Comparison of ENCODE assay signal across 9 cellular contexts in genomic region chr1:4172659-4173599, GRCh38.
A peak's percentile ranks its signal among the peaks of the same experiment; 100 is the strongest.
DNase-seq lines count a peak whose midpoint lies in the region; ATAC-seq lines count a peak whose summit lies in the region.
"Had no signal": no experiment of that assay in that cellular context is flagged by ENCODE, and none has a peak within 500 bp of the region (broad histone marks: within the 10 kb centered on the region; RNA-seq: fewer than 3 reads in every experiment).

No MANE protein-coding gene starts in this region.

- no peaks in the 10 kb centered on the region for H3K4me1 Mint-ChIP-seq in T-helper 2 cell treated with Interferon-gamma antibody and Interleukin-4, amounts not matched to agents 5 μg/mL and 100 μg/mL, for 36 hours (ENCODE audit: low read depth)

- H3K9me3 Mint-ChIP-seq in T-helper 2 cell treated with Interferon-gamma antibody and Interleukin-4, amounts not matched to agents 5 μg/mL and 100 μg/mL, for 36 hours = no peaks in the 10 kb centered on the region

- intact Hi-C loops in head of caudate nucleus (cut with DNase I) = no loop called here

- peaks cover 2% of the 10 kb centered on the region for H3K27me3 Mint-ChIP-seq in T-helper 2 cell treated with Interferon-gamma antibody and Interleukin-4, amounts not matched to agents 5 μg/mL and 100 μg/mL, for 36 hours (ENCODE audit: low read depth)

- H3K36me3 Mint-ChIP-seq in T-helper 2 cell treated with Interferon-gamma antibody and Interleukin-4, amounts not matched to agents 5 μg/mL and 100 μg/mL, for 36 hours (ENCODE audit: low read depth) = no peaks in the 10 kb centered on the region
- H3K36me3 Mint-ChIP-seq: naive thymus-derived CD4-positive, alpha-beta T cell had no signal

- ATAC-seq in HG03432 (IDR thresholded peaks at IDR 0.05; ENCODE audit: unreplicated experiment) (no peak), HG03521 (IDR thresholded peaks at IDR 0.05; ENCODE audit: unreplicated experiment) (no peak)
- ATAC-seq: naive thymus-derived CD4-positive, alpha-beta T cell had no signal

- no peak overlapping the region for H3K4me3 Mint-ChIP-seq in T-helper 2 cell treated with Interferon-gamma antibody and Interleukin-4, amounts not matched to agents 5 μg/mL and 100 μg/mL, for 36 hours
- H3K4me3 Mint-ChIP-seq: naive thymus-derived CD4-positive, alpha-beta T cell had no signal

- DNase-seq in AG08396 (ENCODE audit: low spot score) (peak; percentile 2), GDM1 (lab: John Stamatoyannopoulos, UW) (peak; percentile 11), NCI-H2196 treated with DMSO at 0.1 percent for 48 hours (lab: John Stamatoyannopoulos, UW; ENCODE audit: unreplicated experiment) (peak; percentile 9), head of caudate nucleus (peak in 38 of 42 donors; percentile 19 to 84 (median 52)), SIG-M5 treated with dmso at 0.1 percent for 504 hours (lab: John Stamatoyannopoulos, UW; ENCODE audit: unreplicated experiment) (no peak)
- no peak for DNase-seq in T-helper 2 cell treated with Interferon-gamma antibody and Interleukin-4, amounts not matched to agents 5 μg/mL and 100 μg/mL, for 36 hours (ENCODE audit: low spot score)
- DNase-seq: naive thymus-derived CD4-positive, alpha-beta T cell had no signal

- H3K27ac Mint-ChIP-seq in T-helper 2 cell treated with Interferon-gamma antibody and Interleukin-4, amounts not matched to agents 5 μg/mL and 100 μg/mL, for 36 hours = no peak overlapping the region
- H3K27ac Mint-ChIP-seq: naive thymus-derived CD4-positive, alpha-beta T cell had no signal

Comparison
In these comparisons a context has a peak if more than half of its experiments do, and no peak if none do; other contexts are left out.
1. DNase-seq: peak in AG08396 (single experiment), GDM1 (single experiment), NCI-H2196 treated with DMSO at 0.1 percent for 48 hours (single experiment) and head of caudate nucleus (38 of 42); none in T-helper 2 cell treated with Interferon-gamma antibody and Interleukin-4, amounts not matched to agents 5 μg/mL and 100 μg/mL, for 36 hours (single experiment) and SIG-M5 treated with dmso at 0.1 percent for 504 hours (single experiment).